34 cellular contexts compared by ENCODE assay signal in the genomic region with DNA sequence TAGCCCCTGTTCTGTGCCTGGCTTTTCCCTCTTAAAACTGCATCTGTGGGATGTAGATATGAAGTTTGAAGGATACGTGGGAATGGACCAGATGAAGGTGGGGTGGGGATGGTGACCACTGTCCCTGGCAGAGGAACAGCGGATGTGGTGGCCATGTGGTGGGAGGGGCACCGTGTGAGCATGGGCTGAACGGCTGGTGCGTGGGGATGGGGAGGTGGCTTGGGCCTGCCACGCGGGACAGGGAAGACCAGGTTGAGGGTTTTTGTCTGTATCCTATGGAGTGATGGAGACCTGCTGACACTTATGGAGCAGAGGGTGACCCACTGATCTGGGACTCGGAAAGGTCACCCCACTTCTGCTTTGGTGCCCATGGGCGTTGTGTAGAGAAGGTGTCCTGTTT. TPM values are rescaled to one million over a fixed set of nuclear protein-coding genes. Genes with fewer than 3 reads are reported as not detected.
"Had no signal": no experiment of that assay in that cellular context is flagged by ENCODE, and none has a peak within 500 bp of the region (broad histone marks: within the 10 kb centered on the region; RNA-seq: fewer than 3 reads in every experiment).

No MANE protein-coding gene starts in this region.

- H3K36me3 ChIP-seq: adrenal gland, ascending aorta, breast epithelium, cardiac muscle cell, esophagus squamous epithelium, gastroesophageal sphincter had no signal

- H3K4me3 ChIP-seq: adrenal gland, ascending aorta, breast epithelium, cardiac muscle cell, coronary artery, esophagus squamous epithelium, gastroesophageal sphincter had no signal

- DNase-seq: activated CD4-positive, alpha-beta memory T cell treated with anti-CD3 and anti-CD28 coated beads, Interleukin-2, amount 10 ng/mL, durations not matched to agents 7 days and 5 days; activated CD4-positive, alpha-beta T cell treated with anti-CD3 and anti-CD28 coated beads for 1 hour; activated CD4-positive, alpha-beta T cell treated with anti-CD3 and anti-CD28 coated beads for 4 hours; activated CD4-positive, alpha-beta T cell treated with anti-CD3 and anti-CD28 coated beads, Interleukin-2, amount 10 ng/mL, durations not matched to agents 7 days and 5 days; activated CD4-positive, alpha-beta T cell treated with anti-CD3 and anti-CD28 coated beads, Interleukin-2, amount 50 U/mL, for 4 hours; activated CD8-positive, alpha-beta memory T cell treated with anti-CD3 and anti-CD28 coated beads, Interleukin-2, amount 50 U/mL, for 48 hours; activated gamma-delta T cell; activated naive CD4-positive, alpha-beta T cell; activated naive CD4-positive, alpha-beta T cell treated with anti-CD3 and anti-CD28 coated beads, Interleukin-2, amount 10 ng/mL, durations not matched to agents 7 days and 5 days; activated naive CD8-positive, alpha-beta T cell treated with anti-CD3 and anti-CD28 coated beads for 36 hours; activated naive CD8-positive, alpha-beta T cell treated with anti-CD3 and anti-CD28 coated beads, Interleukin-2, amount 50 U/mL, for 24 hours; activated T-cell treated with anti-CD3 and anti-CD28 coated beads for 4 hours; activated T-cell treated with anti-CD3 and anti-CD28 coated beads, Interleukin-2, amount 50 U/mL, for 24 hours; activated T-cell treated with anti-CD3 and anti-CD28 coated beads, Interleukin-2, amount 50 U/mL, for 72 hours; adrenal gland; amygdala; central memory CD4-positive, alpha-beta T cell; effector CD8-positive, alpha-beta T cell; esophagus squamous epithelium; foreskin melanocyte; T-helper 2 cell had no signal

- H3K4me1 ChIP-seq: adrenal gland, ascending aorta, breast epithelium, esophagus squamous epithelium, gastroesophageal sphincter had no signal

- H3K27ac ChIP-seq: adrenal gland, ascending aorta, breast epithelium, cardiac muscle cell, coronary artery, epithelial cell of prostate, esophagus squamous epithelium, gastroesophageal sphincter, VCaP had no signal

- ATAC-seq: activated naive CD8-positive, alpha-beta T cell treated with anti-CD3 and anti-CD28 coated beads, Interleukin-2, amount 50 U/mL, for 24 hours; activated T-cell treated with anti-CD3 and anti-CD28 coated beads, Interleukin-2, amount 50 U/mL, for 72 hours; gastroesophageal sphincter; WTC11 had no signal

- H3K9me3 ChIP-seq: adrenal gland, ascending aorta, esophagus squamous epithelium, gastroesophageal sphincter had no signal

- H3K27me3 ChIP-seq: adrenal gland, ascending aorta, cardiac muscle cell had no signal

RNA-seq across cellular contexts. Expression of gene PHACTR3, which starts 19.2 kb away (rescaled TPM):
- total RNA-seq: activated CD4-positive, alpha-beta memory T cell treated with anti-CD3 and anti-CD28 coated beads, Interleukin-2, amount 10 ng/mL, durations not matched to agents 7 days and 5 days; activated CD4-positive, alpha-beta T cell treated with anti-CD3 and anti-CD28 coated beads, Interleukin-2, amount 10 ng/mL, durations not matched to agents 7 days and 5 days; activated naive CD8-positive, alpha-beta T cell treated with anti-CD3 and anti-CD28 coated beads for 36 hours; activated T-cell treated with anti-CD3 and anti-CD28 coated beads, Interleukin-2, amount 50 U/mL, for 72 hours; ascending aorta; endothelial cell of umbilical vein; fibroblast of lung; fibroblast of villous mesenchyme; glomerular endothelial cell; T-helper 1 cell treated with Interleukin-12 subunit alpha and Interleukin-12 subunit beta and Interleukin-4 antibody, amounts not matched to agents 30 ng/mL and 1 ng/mL, for 36 hours had no signal
- polyA plus RNA-seq: endothelial cell of umbilical vein, fibroblast of lung had no signal
